Comparison of ENCODE assay signal across 12 cellular contexts in genomic region chr5:130323804-130324454, GRCh38.
DNase-seq lines count a peak whose midpoint lies in the region; ATAC-seq and TF ChIP-seq lines count a peak whose summit lies in the region.
"Had no signal": no experiment of that assay in that cellular context is flagged by ENCODE, and none has a peak within 500 bp of the region (broad histone marks: within the 10 kb centered on the region; RNA-seq: fewer than 3 reads in every experiment).

No MANE protein-coding gene starts in this region.

- ATAC-seq in HG03139 (IDR thresholded peaks at IDR 0.05; ENCODE audit: unreplicated experiment): peak; percentile 99
- ATAC-seq in stimulated activated naive B cell treated with anti-CD40 and anti-IgM and Interleukin-4, amounts not matched to agents 10 μg/mL and 1 μg/mL and 100 μg/mL, for 72 hours (replicated peaks): peak; percentile 98 to 100

- H3K4me3 ChIP-seq in breast epithelium: no peak overlapping the region
- no peak overlapping the region for H3K4me3 ChIP-seq in WERI-Rb-1 (ENCODE audit: low read depth, low read length)
- H3K4me3 ChIP-seq: psoas muscle, tibial artery had no signal

- POLR2A ChIA-PET in MCF 10A (lab: Yijun Ruan, JAX): interaction anchor here (1.5 to 1.6 kb wide), 2 partner anchors 9 to 206 kb away, joined by 3 to 6 read pairs; no protein-coding TSS in a partner anchor

- no peaks in the 10 kb centered on the region for H3K36me3 Mint-ChIP-seq in MCF 10A (ENCODE audit: insufficient read depth, unreplicated experiment)
- H3K36me3 Mint-ChIP-seq in stimulated activated naive B cell treated with anti-CD40 and anti-IgM and Interleukin-4, amounts not matched to agents 10 μg/mL and 1 μg/mL and 100 μg/mL, for 72 hours: peaks cover 2 to 4% of the 10 kb centered on the region in 2 donors

- no peak overlapping the region for H3K4me3 Mint-ChIP-seq in MCF 10A (ENCODE audit: unreplicated experiment)
- no peak overlapping the region for H3K4me3 Mint-ChIP-seq in stimulated activated naive B cell treated with anti-CD40 and anti-IgM and Interleukin-4, amounts not matched to agents 10 μg/mL and 1 μg/mL and 100 μg/mL, for 72 hours

- no peaks in the 10 kb centered on the region for H3K4me1 ChIP-seq in breast epithelium
- H3K4me1 ChIP-seq: psoas muscle had no signal

- DNase-seq in MCF 10A (ENCODE audit: unreplicated experiment): peak; percentile 33
- no peak for DNase-seq in breast epithelium (ENCODE audit: low spot score in 2 of 2)
- DNase-seq in SIG-M5 (lab: John Stamatoyannopoulos, UW): peak; percentile 53
- DNase-seq in stimulated activated naive B cell treated with anti-CD40 and anti-IgM and Interleukin-4, amounts not matched to agents 10 μg/mL and 1 μg/mL and 100 μg/mL, for 72 hours: no peak
- no peak for DNase-seq in G401 (ENCODE audit: low spot score)
- no peak for DNase-seq in erythroblast (lab: John Stamatoyannopoulos, UW)
- no peak for DNase-seq in WERI-Rb-1
- DNase-seq: psoas muscle, T-helper 1 cell, tibial artery had no signal

- intact Hi-C loops in MCF 10A (cut with micrococcal nuclease): no loop called here
- intact Hi-C loops in breast epithelium (cut with DNase I; ENCODE audit: low total_unique reads): no loop called here

- H3K9me3 Mint-ChIP-seq in MCF 10A (ENCODE audit: unreplicated experiment): peaks cover 28% of the 10 kb centered on the region
- peaks cover 11 to 14% of the 10 kb centered on the region in 2 donors for H3K9me3 Mint-ChIP-seq in stimulated activated naive B cell treated with anti-CD40 and anti-IgM and Interleukin-4, amounts not matched to agents 10 μg/mL and 1 μg/mL and 100 μg/mL, for 72 hours

- no peak overlapping the region for H3K27ac Mint-ChIP-seq in MCF 10A (ENCODE audit: low read depth, unreplicated experiment)
- no peak overlapping the region for H3K27ac Mint-ChIP-seq in stimulated activated naive B cell treated with anti-CD40 and anti-IgM and Interleukin-4, amounts not matched to agents 10 μg/mL and 1 μg/mL and 100 μg/mL, for 72 hours

- H3K27ac ChIP-seq in breast epithelium (no peak overlapping the region), WERI-Rb-1 (no peak overlapping the region)
- H3K27ac ChIP-seq: 22Rv1, psoas muscle, tibial artery had no signal

- in situ Hi-C loops in G401 (cut with HindIII; ENCODE audit: low sequenced_read_pairs): no loop called here

- H3K36me3 ChIP-seq in breast epithelium (no peaks in the 10 kb centered on the region), WERI-Rb-1 (no peaks in the 10 kb centered on the region)
- H3K36me3 ChIP-seq: tibial artery had no signal

- H3K9me3 ChIP-seq in breast epithelium (no peaks in the 10 kb centered on the region), WERI-Rb-1 (ENCODE audit: severe bottlenecking) (no peaks in the 10 kb centered on the region)
- H3K9me3 ChIP-seq: tibial artery had no signal

- CTCF ChIA-PET in MCF 10A (lab: Yijun Ruan, JAX): no interaction called here

- BruUV-seq in MCF 10A (replicated peaks; lab: Mats Ljungman, UMichigan): no TSS peak

- H3K27me3 ChIP-seq in breast epithelium (no peaks in the 10 kb centered on the region), WERI-Rb-1 (ENCODE audit: insufficient read depth, low read depth, severe bottlenecking) (no peaks in the 10 kb centered on the region)
- H3K27me3 ChIP-seq: tibial artery had no signal

- H3K27me3 Mint-ChIP-seq in MCF 10A (ENCODE audit: insufficient read depth, unreplicated experiment): no peaks in the 10 kb centered on the region
- no peaks in the 10 kb centered on the region for H3K27me3 Mint-ChIP-seq in stimulated activated naive B cell treated with anti-CD40 and anti-IgM and Interleukin-4, amounts not matched to agents 10 μg/mL and 1 μg/mL and 100 μg/mL, for 72 hours

- H3K4me1 Mint-ChIP-seq in MCF 10A (ENCODE audit: insufficient read depth, unreplicated experiment): peaks cover 8% of the 10 kb centered on the region
- H3K4me1 Mint-ChIP-seq in stimulated activated naive B cell treated with anti-CD40 and anti-IgM and Interleukin-4, amounts not matched to agents 10 μg/mL and 1 μg/mL and 100 μg/mL, for 72 hours: peaks cover 6 to 9% of the 10 kb centered on the region in 2 donors

- TF ChIP-seq POLR2A in breast epithelium (IDR thresholded peaks at IDR 0.05): no peak
- no peak for TF ChIP-seq POLR2A in erythroblast (IDR thresholded peaks at IDR 0.05; ENCODE audit: low read length)

- TF ChIP-seq CTCF in MCF 10A (IDR thresholded peaks at IDR 0.05; ENCODE audit: unreplicated experiment) (no peak), breast epithelium (IDR thresholded peaks at IDR 0.05) (no peak), WERI-Rb-1 (IDR thresholded peaks at IDR 0.05; ENCODE audit: low read depth, low read length) (no peak)

Comparison
In these comparisons a context has a peak if more than half of its experiments do, and no peak if none do; other contexts are left out.
1. DNase-seq: peak in MCF 10A (single experiment) and SIG-M5 (single experiment); none in breast epithelium (0 of 2), stimulated activated naive B cell treated with anti-CD40 and anti-IgM and Interleukin-4, amounts not matched to agents 10 μg/mL and 1 μg/mL and 100 μg/mL, for 72 hours (single experiment), G401 (single experiment), erythroblast (0 of 2) and WERI-Rb-1 (single experiment).